In the genomic region with DNA sequence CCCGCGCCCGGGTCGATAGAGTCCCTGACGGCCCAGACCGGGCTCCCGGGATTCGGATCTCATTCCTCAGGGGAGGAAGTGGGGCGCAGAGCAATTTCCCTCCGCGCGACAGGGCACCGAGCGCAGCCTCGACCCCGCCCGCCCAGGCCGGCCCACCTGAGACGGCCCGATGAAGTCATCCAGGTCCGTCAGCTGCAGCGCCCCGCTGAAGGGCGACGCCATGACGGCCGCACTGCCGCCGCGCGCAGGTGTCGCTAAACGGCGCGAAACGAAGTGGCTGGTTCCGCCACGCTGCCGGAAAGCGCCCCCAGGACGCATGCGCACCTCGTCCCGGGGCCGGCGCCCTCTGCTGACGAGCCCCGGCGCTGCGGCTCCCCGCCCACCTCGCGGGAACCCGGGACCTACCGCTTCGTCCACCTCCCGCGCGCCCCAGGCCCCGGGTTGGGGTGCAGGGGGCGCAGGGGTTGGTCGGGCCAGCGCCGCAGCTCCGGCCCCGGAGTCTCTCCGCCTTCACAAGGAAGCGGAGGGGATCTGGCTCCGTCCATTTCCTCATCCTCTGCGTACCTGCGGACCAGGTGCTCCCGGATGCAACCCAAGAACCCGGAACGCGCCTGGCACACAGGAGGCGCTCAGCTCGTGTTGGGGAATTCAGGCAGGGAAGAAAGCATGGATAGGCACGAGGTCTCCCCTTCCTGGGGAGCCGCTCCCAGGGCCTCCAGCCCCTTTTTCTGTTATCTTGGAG, we compare ENCODE assay signal across 8 cellular contexts. TPM values are rescaled to one million over a fixed set of nuclear protein-coding genes. Genes with fewer than 3 reads are reported as not detected.
DNase-seq lines count a peak whose midpoint lies in the region; ATAC-seq, FAIRE-seq and TF ChIP-seq lines count a peak whose summit lies in the region.

A gene (minus strand): TSS at position 234 of the 742 bp plus-strand sequence. CDS start 12 bp downstream, at position 222.

- no peaks in the 10 kb centered on the region for H3K9me2 ChIP-seq in OCI-LY1 (ENCODE audit: low read depth, low read length)

- H3K4me3 ChIP-seq in OCI-LY1 (ENCODE audit: low read depth, low read length, poor library complexity, severe bottlenecking) (peak within 1 kb of the TSS; percentile 84), epithelial cell of esophagus (ENCODE audit: low read length) (peak within 1 kb of the TSS; percentile 76)

- FAIRE-seq in HTR-8/SVneo (lab: Jason Lieb, UNC), result peak; percentile 97

- H3K27ac ChIP-seq in OCI-LY1 (ENCODE audit: low read depth, low read length, poor library complexity, severe bottlenecking), result peak within 1 kb of the TSS; percentile 97

- no peak within 1 kb of the TSS for H2AFZ ChIP-seq in OCI-LY1 (ENCODE audit: low read length)

- peak within 1 kb of the TSS; percentile 83 for H3K4me2 ChIP-seq in OCI-LY1 (ENCODE audit: low read length)

- no peaks in the 10 kb centered on the region for H3K27me3 ChIP-seq in OCI-LY1 (ENCODE audit: insufficient read depth, low read length)

- peak; percentile 65 for ATAC-seq in GM19468 (IDR thresholded peaks at IDR 0.05; ENCODE audit: extremely low read depth, unreplicated experiment)

- H3F3A ChIP-seq in OCI-LY1 (ENCODE audit: insufficient read depth, low read length), result no peaks in the 10 kb centered on the region

- no peaks in the 10 kb centered on the region for H4K20me1 ChIP-seq in OCI-LY1 (ENCODE audit: insufficient read depth, low read length)

- peak within 1 kb of the TSS; percentile 84 for H3K9ac ChIP-seq in OCI-LY1 (ENCODE audit: low read length)

- peaks cover 11% of the 10 kb centered on the region for H3K36me3 ChIP-seq in OCI-LY1 (ENCODE audit: insufficient read depth, low read length)

- H3K4me1 ChIP-seq in OCI-LY1 (ENCODE audit: insufficient read depth, low read length, severe bottlenecking), result peaks cover 46% of the 10 kb centered on the region

- H3K79me2 ChIP-seq in OCI-LY1 (ENCODE audit: insufficient read depth, low read length), result no peaks in the 10 kb centered on the region

- peak; percentile 89 for TF ChIP-seq CTCF in OCI-LY1 (IDR thresholded peaks at IDR 0.05; ENCODE audit: low read length)
- peak; percentile 46 for TF ChIP-seq CTCF in epithelial cell of esophagus (IDR thresholded peaks at IDR 0.05; ENCODE audit: insufficient read depth, low read depth, low read length, missing control alignments)

- DNase-seq in COLO668 (lab: John Stamatoyannopoulos, UW; ENCODE audit: unreplicated experiment) (peak; percentile 94), HTR-8/SVneo (ENCODE audit: insufficient read length, low spot score) (peak; percentile 91), activated T-cell treated with anti-CD3 and anti-CD28 coated beads for 1 hour (ENCODE audit: low read depth) (peak; percentile 92), epithelial cell of esophagus (ENCODE audit: low read depth) (peak; percentile 94), mucosa of gallbladder (ENCODE audit: low spot score) (peak; percentile 90)
- peak; percentile 83 to 85 for DNase-seq in stimulated activated CD8-positive, alpha-beta memory T cell treated with anti-CD3 and anti-CD28 coated beads, Interleukin-4, amount 100 ng/mL, for 4 hours (ENCODE audit: low read depth in 2 of 2, low spot score in 1 of 2)

- H3K9me3 ChIP-seq in OCI-LY1 (ENCODE audit: low read length), result no peaks in the 10 kb centered on the region

RNA-seq across cellular contexts. Expression of the gene that starts here (rescaled TPM):
- total RNA-seq in mucosa of gallbladder, result 47.1 TPM

Comparison
In these comparisons a context has a peak if more than half of its experiments do, and no peak if none do; other contexts are left out.
1. Peak in every context shown above with its lines: DNase-seq, ATAC-seq, H3K4me3 ChIP-seq and H3K27ac ChIP-seq.